In the genomic region with DNA sequence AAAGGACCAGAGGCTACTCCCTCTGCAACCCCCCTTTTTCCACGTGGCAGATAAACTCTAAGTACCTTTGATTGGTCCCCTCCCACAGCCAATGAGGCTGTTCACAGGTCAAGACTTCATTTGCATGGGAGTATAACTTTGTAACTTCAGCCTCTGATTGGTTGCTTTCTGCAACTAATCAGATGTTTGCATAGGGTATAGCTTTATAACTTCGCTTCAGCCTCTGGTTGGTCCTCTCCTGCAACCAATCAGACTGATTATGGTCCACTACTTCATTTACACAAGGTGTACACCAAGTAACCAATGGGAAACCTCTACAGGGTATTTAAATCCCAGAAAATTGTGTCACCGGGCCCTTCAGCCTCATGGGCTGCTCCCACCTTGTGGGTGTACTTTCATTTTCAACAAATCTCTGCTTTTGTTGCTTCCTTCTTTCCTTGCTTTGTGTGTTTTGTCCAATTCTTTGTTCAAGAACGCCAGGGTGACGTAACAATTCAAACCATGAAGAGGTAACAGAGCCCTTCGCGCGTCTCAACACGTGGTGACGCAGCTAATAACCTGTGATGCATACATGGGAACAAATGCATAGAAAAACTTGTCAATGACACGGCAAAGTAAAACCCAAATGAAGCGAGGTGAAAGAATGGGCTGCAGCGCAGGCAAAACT, we compare ENCODE assay signal across 8 cellular contexts. TPM values are rescaled to one million over a fixed set of nuclear protein-coding genes. Genes with fewer than 3 reads are reported as not detected.
DNase-seq lines count a peak whose midpoint lies in the region; ATAC-seq and TF ChIP-seq lines count a peak whose summit lies in the region.

No MANE protein-coding gene starts in this region.

- peak overlapping the region; percentile 81 for H3K27ac ChIP-seq in CD4-positive, CD25-positive, alpha-beta regulatory T cell (ENCODE audit: insufficient read depth, low read length, poor library complexity, severe bottlenecking)
- peak overlapping the region; percentile 76 for H3K27ac ChIP-seq in KOPT-K1 (ENCODE audit: low read depth, low read length, poor library complexity, severe bottlenecking)
- H3K27ac ChIP-seq in lower lobe of right lung, result peak overlapping the region; percentile 86
- H3K27ac ChIP-seq in vagina, result peak overlapping the region; percentile 91

- peaks cover 4% of the 10 kb centered on the region for H3K36me3 Mint-ChIP-seq in CD4-positive, CD25-positive, alpha-beta regulatory T cell
- peaks cover 31% of the 10 kb centered on the region for H3K36me3 Mint-ChIP-seq in activated naive CD8-positive, alpha-beta T cell treated with anti-CD3 and anti-CD28 coated beads, Interleukin-2, amount 10 ng/mL, durations not matched to agents 7 days and 5 days

- H3K4me3 ChIP-seq in CD4-positive, CD25-positive, alpha-beta regulatory T cell (ENCODE audit: low read depth, low read length), result peak overlapping the region; percentile 86
- peak overlapping the region; percentile 87 for H3K4me3 ChIP-seq in lower lobe of right lung
- peak overlapping the region; percentile 63 for H3K4me3 ChIP-seq in vagina

- peak in 2 of 3 donors; percentile 30 to 41 for DNase-seq in CD4-positive, CD25-positive, alpha-beta regulatory T cell
- no peak for DNase-seq in activated naive CD8-positive, alpha-beta T cell treated with anti-CD3 and anti-CD28 coated beads, Interleukin-2, amount 10 ng/mL, durations not matched to agents 7 days and 5 days
- DNase-seq in lower lobe of right lung (no peak), vagina (ENCODE audit: extremely low spot score in 2 of 2) (no peak), NCI-H1436 treated with DMSO at 0.1 percent for 48 hours (lab: John Stamatoyannopoulos, UW) (no peak), NCI-H187 (lab: John Stamatoyannopoulos, UW) (no peak), NCI-H1694 (lab: John Stamatoyannopoulos, UW) (no peak)

- no peaks in the 10 kb centered on the region for H3K27me3 ChIP-seq in CD4-positive, CD25-positive, alpha-beta regulatory T cell (ENCODE audit: control insufficient read depth, insufficient read depth, low read length)
- H3K27me3 ChIP-seq in lower lobe of right lung (ENCODE audit: low read depth) (no peaks in the 10 kb centered on the region), vagina (no peaks in the 10 kb centered on the region)

- peaks cover 4% of the 10 kb centered on the region for H3K27me3 Mint-ChIP-seq in CD4-positive, CD25-positive, alpha-beta regulatory T cell
- H3K27me3 Mint-ChIP-seq in activated naive CD8-positive, alpha-beta T cell treated with anti-CD3 and anti-CD28 coated beads, Interleukin-2, amount 10 ng/mL, durations not matched to agents 7 days and 5 days, result no peaks in the 10 kb centered on the region

- intact Hi-C loops in lower lobe of right lung (cut with DNase I), result no loop called here
- intact Hi-C loops in vagina (cut with DNase I), result no loop called here

- H3K36me3 ChIP-seq in CD4-positive, CD25-positive, alpha-beta regulatory T cell (ENCODE audit: control insufficient read depth, insufficient read depth, low read length), result peaks cover 9% of the 10 kb centered on the region
- H3K36me3 ChIP-seq in KOPT-K1 (ENCODE audit: insufficient read depth, low read length), result peaks cover 20% of the 10 kb centered on the region
- H3K36me3 ChIP-seq in lower lobe of right lung, result peaks cover 15% of the 10 kb centered on the region
- peaks cover 0 to 18% of the 10 kb centered on the region in 2 donors for H3K36me3 ChIP-seq in vagina

- peaks cover 0 to 1% (median 0%) of the 10 kb centered on the region in 7 donors for H3K9me3 Mint-ChIP-seq in CD4-positive, CD25-positive, alpha-beta regulatory T cell
- peaks cover 1% of the 10 kb centered on the region for H3K9me3 Mint-ChIP-seq in activated naive CD8-positive, alpha-beta T cell treated with anti-CD3 and anti-CD28 coated beads, Interleukin-2, amount 10 ng/mL, durations not matched to agents 7 days and 5 days

- peak overlapping the region; percentile 85 to 96 (median 92) for H3K4me3 Mint-ChIP-seq in CD4-positive, CD25-positive, alpha-beta regulatory T cell
- H3K4me3 Mint-ChIP-seq in activated naive CD8-positive, alpha-beta T cell treated with anti-CD3 and anti-CD28 coated beads, Interleukin-2, amount 10 ng/mL, durations not matched to agents 7 days and 5 days, result peak overlapping the region; percentile 83

- POLR2A ChIA-PET in activated naive CD8-positive, alpha-beta T cell treated with anti-CD3 and anti-CD28 coated beads, Interleukin-2, amount 10 ng/mL, durations not matched to agents 7 days and 5 days (lab: Charles Lee), result interaction anchor here (0.9 to 3.5 kb wide), 6 partner anchors 12 to 146 kb away, joined by 3 to 22 read pairs (median 10); a partner anchor contains a TSS

- peaks cover 25% of the 10 kb centered on the region for H3K4me1 ChIP-seq in CD4-positive, CD25-positive, alpha-beta regulatory T cell (ENCODE audit: control insufficient read depth, insufficient read depth, low read length, poor library complexity, severe bottlenecking)
- H3K4me1 ChIP-seq in lower lobe of right lung (peaks cover 14% of the 10 kb centered on the region), vagina (peaks cover 20% of the 10 kb centered on the region)

- peaks cover 10 to 39% (median 23%) of the 10 kb centered on the region in 4 donors for H3K4me1 Mint-ChIP-seq in CD4-positive, CD25-positive, alpha-beta regulatory T cell
- H3K4me1 Mint-ChIP-seq in activated naive CD8-positive, alpha-beta T cell treated with anti-CD3 and anti-CD28 coated beads, Interleukin-2, amount 10 ng/mL, durations not matched to agents 7 days and 5 days, result peaks cover 44% of the 10 kb centered on the region

- H3K9me3 ChIP-seq in CD4-positive, CD25-positive, alpha-beta regulatory T cell (ENCODE audit: control insufficient read depth in 2 of 2, low read length in 2 of 2), result no peaks in the 10 kb centered on the region
- H3K9me3 ChIP-seq in KOPT-K1 (ENCODE audit: insufficient read depth, low read length, poor library complexity, severe bottlenecking) (no peaks in the 10 kb centered on the region), lower lobe of right lung (no peaks in the 10 kb centered on the region), vagina (no peaks in the 10 kb centered on the region)

- H3K27ac Mint-ChIP-seq in CD4-positive, CD25-positive, alpha-beta regulatory T cell, result peak overlapping the region; percentile 90 to 95 (median 94)
- peak overlapping the region; percentile 88 for H3K27ac Mint-ChIP-seq in activated naive CD8-positive, alpha-beta T cell treated with anti-CD3 and anti-CD28 coated beads, Interleukin-2, amount 10 ng/mL, durations not matched to agents 7 days and 5 days

- no peak for ATAC-seq in CD4-positive, CD25-positive, alpha-beta regulatory T cell (ENCODE audit: low read depth in 2 of 2)
- no peak for ATAC-seq in activated naive CD8-positive, alpha-beta T cell treated with anti-CD3 and anti-CD28 coated beads, Interleukin-2, amount 10 ng/mL, durations not matched to agents 7 days and 5 days (ENCODE audit: low read depth)
- ATAC-seq in lower lobe of right lung, result no peak

- TF ChIP-seq CTCF in lower lobe of right lung (IDR thresholded peaks at IDR 0.05), result no peak
- TF ChIP-seq CTCF in vagina (IDR thresholded peaks at IDR 0.05), result no peak

- no peak for TF ChIP-seq POLR2A in vagina (IDR thresholded peaks at IDR 0.05)

RNA-seq across cellular contexts. Expression of a gene that starts 47.2 kb away (rescaled TPM):
- total RNA-seq in CD4-positive, CD25-positive, alpha-beta regulatory T cell, result 49.4 TPM
- 100 to 1,000 TPM in 1 of 4 donors, 10 to 100 TPM in 3; 84.0 to 104 (median 94.1) TPM for polyA plus RNA-seq in CD4-positive, CD25-positive, alpha-beta regulatory T cell
- 10 to 100 TPM; 94.0 to 97.3 TPM for total RNA-seq in activated naive CD8-positive, alpha-beta T cell treated with anti-CD3 and anti-CD28 coated beads, Interleukin-2, amount 10 ng/mL, durations not matched to agents 7 days and 5 days
- total RNA-seq in lower lobe of right lung, result 62.2 TPM
- 49.6 TPM for total RNA-seq in vagina

Comparison
In these comparisons a context has a peak if more than half of its experiments do, and no peak if none do; other contexts are left out.
1. DNase-seq: peak in CD4-positive, CD25-positive, alpha-beta regulatory T cell (2 of 3); none in activated naive CD8-positive, alpha-beta T cell treated with anti-CD3 and anti-CD28 coated beads, Interleukin-2, amount 10 ng/mL, durations not matched to agents 7 days and 5 days (single experiment), lower lobe of right lung (single experiment), vagina (0 of 2), NCI-H1436 treated with DMSO at 0.1 percent for 48 hours (single experiment), NCI-H187 (0 of 2) and NCI-H1694 (single experiment).
2. Peak in every context shown above with its lines, with median percentiles within 50 percentile points of each other: H3K27ac ChIP-seq and H3K4me3 ChIP-seq.